ENCODE assay signal across 12 cellular contexts in the genomic region with DNA sequence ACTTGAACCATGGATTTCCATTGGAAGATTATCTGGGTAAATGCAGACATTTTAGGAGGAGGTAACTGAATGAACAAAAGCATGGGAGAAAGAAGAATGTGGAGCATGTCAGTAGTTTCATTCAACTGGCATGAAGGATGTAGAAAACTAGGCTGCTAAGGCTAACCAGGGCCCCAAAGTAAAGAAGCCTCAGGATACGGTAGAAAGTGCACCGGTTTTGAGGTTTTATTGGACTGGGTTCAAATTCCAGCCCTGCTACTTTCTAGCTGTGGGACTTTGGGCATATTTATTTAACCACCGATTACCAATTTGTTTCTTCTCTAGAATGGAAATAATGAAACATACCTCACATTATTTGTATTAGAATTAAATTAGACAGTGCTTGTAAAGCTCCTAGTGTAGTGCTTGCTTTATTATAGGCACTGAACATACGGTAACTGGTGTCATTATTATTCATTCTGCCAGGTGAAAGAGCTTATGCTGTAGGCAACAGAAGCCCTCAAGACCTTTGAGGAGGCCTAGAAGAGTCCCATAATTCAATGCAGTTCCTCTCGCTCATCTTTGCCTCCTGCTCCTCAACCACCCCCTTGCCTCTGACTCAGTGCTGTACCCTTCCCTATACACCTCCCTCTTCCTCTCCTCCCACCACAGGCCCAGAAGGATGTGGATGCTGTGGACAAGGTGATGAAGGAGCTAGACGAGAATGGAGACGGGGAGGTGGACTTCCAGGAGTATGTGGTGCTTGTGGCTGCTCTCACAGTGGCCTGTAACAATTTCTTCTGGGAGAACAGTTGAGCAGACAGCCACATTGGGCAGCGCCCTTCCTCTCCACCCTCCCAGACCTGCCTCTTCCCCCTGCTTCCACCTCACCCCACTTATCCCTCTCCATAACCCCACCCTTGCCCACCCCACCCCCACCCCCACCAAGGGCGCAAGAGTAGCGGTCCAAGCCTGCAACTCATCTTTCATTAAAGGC. TPM values are rescaled to one million over a fixed set of nuclear protein-coding genes. Genes with fewer than 3 reads are reported as not detected.
DNase-seq lines count a peak whose midpoint lies in the region; TF ChIP-seq lines count a peak whose summit lies in the region.
"Had no signal": no experiment of that assay in that cellular context is flagged by ENCODE, and none has a peak within 500 bp of the region (broad histone marks: within the 10 kb centered on the region; RNA-seq: fewer than 3 reads in every experiment).

No MANE protein-coding gene starts in this region.

- H3K9me3 ChIP-seq in breast epithelium (no peaks in the 10 kb centered on the region), hepatocyte (ENCODE audit: low read depth) (no peaks in the 10 kb centered on the region), suprapubic skin (no peaks in the 10 kb centered on the region)
- H3K9me3 ChIP-seq: esophagus squamous epithelium had no signal

- H2AFZ ChIP-seq in hepatocyte, result no peak overlapping the region

- H3K4me3 ChIP-seq in breast epithelium (no peak overlapping the region), hepatocyte (no peak overlapping the region), suprapubic skin (no peak overlapping the region)
- H3K4me3 ChIP-seq: esophagus squamous epithelium had no signal

- H3K9me3 Mint-ChIP-seq in MCF 10A (ENCODE audit: unreplicated experiment), result no peaks in the 10 kb centered on the region
- no peaks in the 10 kb centered on the region for H3K9me3 Mint-ChIP-seq in activated naive CD8-positive, alpha-beta T cell treated with anti-CD3 and anti-CD28 coated beads for 36 hours
- no peaks in the 10 kb centered on the region for H3K9me3 Mint-ChIP-seq in stimulated activated naive CD8-positive, alpha-beta T cell treated with anti-CD3 and anti-CD28 coated beads, Interleukin-15, Interleukin-2, amounts not matched to agents 100 ng/mL and 50 ng/mL, for 24 hours

- no peak for TF ChIP-seq POLR2A in breast epithelium (IDR thresholded peaks at IDR 0.05)
- TF ChIP-seq POLR2A in suprapubic skin (IDR thresholded peaks at IDR 0.05), result no peak

- CTCF ChIA-PET in MCF 10A (lab: Yijun Ruan, JAX), result interaction anchor here (0.5 to 9.3 kb wide), 8 partner anchors 16 to 138 kb away, joined by 3 to 195 read pairs (median 4); a partner anchor contains a TSS

- no peaks in the 10 kb centered on the region for H3K9me2 ChIP-seq in hepatocyte (replicated peaks; ENCODE audit: insufficient read depth)

- POLR2A ChIA-PET in MCF 10A (lab: Yijun Ruan, JAX), result interaction anchor here (0.6 to 46.1 kb wide), 3 partner anchors 16 to 126 kb away, joined by 4 to 1272 read pairs (median 9); a partner anchor contains a TSS

- H3K4me2 ChIP-seq in hepatocyte, result no peak overlapping the region

- H3K4me1 Mint-ChIP-seq in MCF 10A (ENCODE audit: insufficient read depth, unreplicated experiment), result peaks cover 33% of the 10 kb centered on the region
- H3K4me1 Mint-ChIP-seq in activated naive CD8-positive, alpha-beta T cell treated with anti-CD3 and anti-CD28 coated beads for 36 hours, result peaks cover 13% of the 10 kb centered on the region
- H3K4me1 Mint-ChIP-seq in stimulated activated naive CD8-positive, alpha-beta T cell treated with anti-CD3 and anti-CD28 coated beads, Interleukin-15, Interleukin-2, amounts not matched to agents 100 ng/mL and 50 ng/mL, for 24 hours (ENCODE audit: low read depth), result peaks cover 43% of the 10 kb centered on the region

- no TSS peak for BruUV-seq in MCF 10A (replicated peaks; lab: Mats Ljungman, UMichigan)

- TF ChIP-seq CTCF in breast epithelium (IDR thresholded peaks at IDR 0.05) (no peak), MCF 10A (IDR thresholded peaks at IDR 0.05; ENCODE audit: unreplicated experiment) (no peak), hepatocyte (IDR thresholded peaks at IDR 0.05; ENCODE audit: poor library complexity) (no peak), suprapubic skin (IDR thresholded peaks at IDR 0.05) (no peak)

- no peak overlapping the region for H3K27ac Mint-ChIP-seq in MCF 10A (ENCODE audit: low read depth, unreplicated experiment)
- H3K27ac Mint-ChIP-seq in activated naive CD8-positive, alpha-beta T cell treated with anti-CD3 and anti-CD28 coated beads for 36 hours, result peak overlapping the region; percentile 54
- peak overlapping the region; percentile 73 for H3K27ac Mint-ChIP-seq in stimulated activated naive CD8-positive, alpha-beta T cell treated with anti-CD3 and anti-CD28 coated beads, Interleukin-15, Interleukin-2, amounts not matched to agents 100 ng/mL and 50 ng/mL, for 24 hours

- no peak overlapping the region for H3K4me3 Mint-ChIP-seq in MCF 10A (ENCODE audit: unreplicated experiment)
- H3K4me3 Mint-ChIP-seq in activated naive CD8-positive, alpha-beta T cell treated with anti-CD3 and anti-CD28 coated beads for 36 hours, result no peak overlapping the region
- H3K4me3 Mint-ChIP-seq in stimulated activated naive CD8-positive, alpha-beta T cell treated with anti-CD3 and anti-CD28 coated beads, Interleukin-15, Interleukin-2, amounts not matched to agents 100 ng/mL and 50 ng/mL, for 24 hours, result no peak overlapping the region

- H3K27ac ChIP-seq in breast epithelium (peak overlapping the region; percentile 96 to 97), hepatocyte (peak overlapping the region; percentile 40), suprapubic skin (no peak overlapping the region)

- no peaks in the 10 kb centered on the region for H3K36me3 ChIP-seq in breast epithelium
- no peaks in the 10 kb centered on the region for H3K36me3 ChIP-seq in hepatocyte (replicated peaks; ENCODE audit: insufficient read depth, low read depth)
- H3K36me3 ChIP-seq in suprapubic skin, result peaks cover 2% of the 10 kb centered on the region

- no peaks in the 10 kb centered on the region for H3K27me3 ChIP-seq in breast epithelium
- no peaks in the 10 kb centered on the region for H3K27me3 ChIP-seq in hepatocyte
- H3K27me3 ChIP-seq in suprapubic skin, result no peaks in the 10 kb centered on the region
- H3K27me3 ChIP-seq: esophagus squamous epithelium had no signal

- peaks cover 23% of the 10 kb centered on the region for H3K79me2 ChIP-seq in hepatocyte

- no peak for TF ChIP-seq EP300 in suprapubic skin (IDR thresholded peaks at IDR 0.05)

- H3K4me1 ChIP-seq in breast epithelium (peaks cover 0 to 3% of the 10 kb centered on the region in 2 donors), hepatocyte (ENCODE audit: insufficient read depth) (peaks cover 37% of the 10 kb centered on the region), suprapubic skin (peaks cover 61% of the 10 kb centered on the region)

- intact Hi-C loops in breast epithelium (cut with DNase I; ENCODE audit: low total_unique reads) (no loop called here), MCF 10A (cut with micrococcal nuclease) (no loop called here)

- no peaks in the 10 kb centered on the region for H3K27me3 Mint-ChIP-seq in MCF 10A (ENCODE audit: insufficient read depth, unreplicated experiment)
- peaks cover 5% of the 10 kb centered on the region for H3K27me3 Mint-ChIP-seq in activated naive CD8-positive, alpha-beta T cell treated with anti-CD3 and anti-CD28 coated beads for 36 hours
- H3K27me3 Mint-ChIP-seq in stimulated activated naive CD8-positive, alpha-beta T cell treated with anti-CD3 and anti-CD28 coated beads, Interleukin-15, Interleukin-2, amounts not matched to agents 100 ng/mL and 50 ng/mL, for 24 hours, result no peaks in the 10 kb centered on the region

- no peak for DNase-seq in breast epithelium (ENCODE audit: low spot score in 2 of 2)
- DNase-seq in MCF 10A (ENCODE audit: unreplicated experiment), result no peak
- no peak for DNase-seq in activated naive CD8-positive, alpha-beta T cell treated with anti-CD3 and anti-CD28 coated beads for 36 hours
- no peak for DNase-seq in hepatocyte (ENCODE audit: low spot score)
- no peak for DNase-seq in glomerular visceral epithelial cell (ENCODE audit: extremely low spot score)
- DNase-seq in retina, result no peak
- no peak for DNase-seq in suprapubic skin (ENCODE audit: low spot score in 2 of 2)
- DNase-seq: esophagus squamous epithelium, NCI-H2107, posterior cingulate gyrus had no signal

- H3K36me3 Mint-ChIP-seq in MCF 10A (ENCODE audit: insufficient read depth, unreplicated experiment), result peaks cover 32% of the 10 kb centered on the region
- peaks cover 24% of the 10 kb centered on the region for H3K36me3 Mint-ChIP-seq in activated naive CD8-positive, alpha-beta T cell treated with anti-CD3 and anti-CD28 coated beads for 36 hours
- H3K36me3 Mint-ChIP-seq in stimulated activated naive CD8-positive, alpha-beta T cell treated with anti-CD3 and anti-CD28 coated beads, Interleukin-15, Interleukin-2, amounts not matched to agents 100 ng/mL and 50 ng/mL, for 24 hours (ENCODE audit: low read depth), result peaks cover 18% of the 10 kb centered on the region

- WGBS in hepatocyte (ENCODE audit: low lambda C conversion rate, missing lambda C conversion rate), result 71% methylated on average over 10 of the region's 10 CpGs
- 72% methylated on average over 10 of the region's 10 CpGs for WGBS in suprapubic skin

- H4K20me1 ChIP-seq in hepatocyte (ENCODE audit: insufficient read depth, poor library complexity, severe bottlenecking), result peaks cover 20% of the 10 kb centered on the region

RNA-seq across cellular contexts. Expression of a gene that starts 2.5 kb away (rescaled TPM):
- 100 to 1,000 TPM in 1 of 3 donors, 10 to 100 TPM in 2; 37.1 to 112 (median 71.8) TPM for total RNA-seq in breast epithelium
- 147 and 156 TPM in 2 replicates for total RNA-seq in MCF 10A (2022)
- total RNA-seq in activated naive CD8-positive, alpha-beta T cell treated with anti-CD3 and anti-CD28 coated beads for 36 hours, result 10 to 100 TPM; 94.3 to 98.1 TPM
- 56.2 and 65.5 TPM in 2 replicates for total RNA-seq in hepatocyte
- polyA plus RNA-seq in hepatocyte, result 40.6 and 50.7 TPM in 2 replicates
- total RNA-seq in suprapubic skin, result 10 to 100 TPM; 56.8 to 78.1 (median 58.2) TPM

RNA-seq across cellular contexts. Expression of a gene that starts 3.1 kb away (rescaled TPM):
- total RNA-seq in breast epithelium, result 10 to 100 TPM in 2 of 3 donors, 1 to 10 TPM in 1; 6.1 to 40.0 (median 28.5) TPM
- 0.74 TPM in 1 of 2 replicates, not detected in the other for total RNA-seq in MCF 10A (2022)
- total RNA-seq in activated naive CD8-positive, alpha-beta T cell treated with anti-CD3 and anti-CD28 coated beads for 36 hours, result not detected
- 2.7 and 15.0 TPM in 2 replicates for total RNA-seq in hepatocyte
- polyA plus RNA-seq in hepatocyte, result 1.3 and 4.0 TPM in 2 replicates
- 10 to 100 TPM; 17.9 to 33.2 (median 21.1) TPM for total RNA-seq in suprapubic skin

RNA-seq across cellular contexts. Expression of a gene that starts 4.0 kb away (rescaled TPM):
- 100 to 1,000 TPM; 163 to 221 (median 198) TPM for total RNA-seq in breast epithelium
- total RNA-seq in MCF 10A (2022), result 210 and 236 TPM in 2 replicates
- 1 to 10 TPM; 5.7 to 5.9 TPM for total RNA-seq in activated naive CD8-positive, alpha-beta T cell treated with anti-CD3 and anti-CD28 coated beads for 36 hours
- 82.0 and 115 TPM in 2 replicates for total RNA-seq in hepatocyte
- polyA plus RNA-seq in hepatocyte, result 248 and 282 TPM in 2 replicates
- total RNA-seq in suprapubic skin, result 10 to 100 TPM; 28.0 to 55.4 (median 43.1) TPM

RNA-seq across cellular contexts. Expression of a gene that starts 15.2 kb away (rescaled TPM):
- total RNA-seq in breast epithelium (10 to 100 TPM in 2 of 3 donors, not detected in 1; 70.1 to 99.2 TPM), MCF 10A (2022) (264 and 332 TPM in 2 replicates), hepatocyte (112 and 141 TPM in 2 replicates), suprapubic skin (100 to 1,000 TPM; 252 to 555 (median 445) TPM)
- total RNA-seq in activated naive CD8-positive, alpha-beta T cell treated with anti-CD3 and anti-CD28 coated beads for 36 hours, result not detected
- polyA plus RNA-seq in hepatocyte, result 62.8 and 94.9 TPM in 2 replicates
- total RNA-seq: Daoy had no signal

RNA-seq across cellular contexts. Expression of a gene that starts 18.4 kb away (rescaled TPM):
- 100 to 1,000 TPM in 2 of 3 donors, 10 to 100 TPM in 1; 52.0 to 154 (median 102) TPM for total RNA-seq in breast epithelium
- 1,014 and 1,213 TPM in 2 replicates for total RNA-seq in MCF 10A (2022)
- not detected for total RNA-seq in activated naive CD8-positive, alpha-beta T cell treated with anti-CD3 and anti-CD28 coated beads for 36 hours
- 103 and 129 TPM in 2 replicates for total RNA-seq in hepatocyte
- polyA plus RNA-seq in hepatocyte, result 134 and 155 TPM in 2 replicates
- 100 to 1,000 TPM; 133 to 668 (median 414) TPM for total RNA-seq in suprapubic skin

Comparison
In these comparisons a context has a peak if more than half of its experiments do, and no peak if none do; other contexts are left out.
1. RNA of a gene that starts 4.0 kb away (total RNA-seq): 210 to 236 TPM in MCF 10A, 163 to 221 TPM in breast epithelium, 82.0 to 115 TPM in hepatocyte and 28.0 to 55.4 TPM in suprapubic skin; 5.7 to 5.9 TPM in activated naive CD8-positive, alpha-beta T cell treated with anti-CD3 and anti-CD28 coated beads for 36 hours; every median in the first group is over 4 times any median in the second.